ENCODE assay signal across 8 cellular contexts in the genomic region with DNA sequence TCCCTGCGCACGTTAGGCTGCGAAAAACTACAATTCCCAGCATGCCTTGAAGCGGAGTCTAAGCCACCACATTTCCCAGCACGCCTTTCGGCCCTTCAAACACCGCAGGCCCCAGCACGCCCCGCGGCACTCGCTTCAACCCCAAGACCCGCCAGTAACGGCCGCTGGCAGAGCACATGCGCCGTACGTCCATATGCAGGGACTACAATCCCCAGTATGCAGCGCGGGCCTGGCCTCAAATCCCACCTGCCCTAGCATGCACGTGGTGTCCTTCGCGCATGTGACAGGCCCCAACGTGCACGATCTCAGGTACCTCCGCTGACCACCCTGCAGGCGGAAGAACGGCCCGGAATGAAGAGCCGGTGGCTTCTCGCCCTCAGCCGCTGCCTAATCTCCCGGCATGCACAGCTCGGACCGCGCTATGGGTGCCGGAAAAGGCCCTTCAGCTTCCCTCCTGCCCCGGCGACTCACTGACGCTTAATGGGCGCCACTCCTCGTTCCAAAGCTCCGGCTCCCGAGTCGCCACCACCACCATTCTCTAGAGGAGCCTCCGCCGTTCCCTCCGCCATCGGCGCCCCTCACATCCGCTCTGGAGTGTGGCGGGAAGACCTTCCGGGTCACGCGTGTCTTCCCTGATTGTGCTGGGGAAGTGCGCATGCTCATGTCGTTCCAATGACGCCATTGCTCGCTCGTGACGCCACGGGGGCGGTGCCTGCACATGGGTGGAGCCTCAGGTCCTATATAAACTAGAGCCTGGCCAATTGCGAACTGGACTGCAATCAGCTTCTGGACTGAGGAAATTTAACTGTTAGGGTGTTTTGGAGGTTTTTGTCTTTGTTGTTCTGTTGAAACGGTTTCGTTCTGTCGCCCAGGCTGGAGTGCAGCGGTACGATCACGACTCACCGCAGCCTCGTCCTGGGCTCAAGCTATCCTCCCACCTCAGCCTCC. TPM values are rescaled to one million over a fixed set of nuclear protein-coding genes. Genes with fewer than 3 reads are reported as not detected.
DNase-seq lines count a peak whose midpoint lies in the region; ATAC-seq, FAIRE-seq and TF ChIP-seq lines count a peak whose summit lies in the region.

A gene with protein sequence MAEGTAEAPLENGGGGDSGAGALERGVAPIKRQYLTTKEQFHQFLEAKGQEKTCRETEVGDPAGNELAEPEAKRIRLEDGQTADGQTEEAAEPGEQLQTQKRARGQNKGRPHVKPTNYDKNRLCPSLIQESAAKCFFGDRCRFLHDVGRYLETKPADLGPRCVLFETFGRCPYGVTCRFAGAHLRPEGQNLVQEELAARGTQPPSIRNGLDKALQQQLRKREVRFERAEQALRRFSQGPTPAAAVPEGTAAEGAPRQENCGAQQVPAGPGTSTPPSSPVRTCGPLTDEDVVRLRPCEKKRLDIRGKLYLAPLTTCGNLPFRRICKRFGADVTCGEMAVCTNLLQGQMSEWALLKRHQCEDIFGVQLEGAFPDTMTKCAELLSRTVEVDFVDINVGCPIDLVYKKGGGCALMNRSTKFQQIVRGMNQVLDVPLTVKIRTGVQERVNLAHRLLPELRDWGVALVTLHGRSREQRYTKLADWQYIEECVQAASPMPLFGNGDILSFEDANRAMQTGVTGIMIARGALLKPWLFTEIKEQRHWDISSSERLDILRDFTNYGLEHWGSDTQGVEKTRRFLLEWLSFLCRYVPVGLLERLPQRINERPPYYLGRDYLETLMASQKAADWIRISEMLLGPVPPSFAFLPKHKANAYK (minus strand): TSS at position 591 of the 948 bp plus-strand sequence. CDS start 22 bp downstream, at position 569.

- peaks cover 1 to 3% (median 3%) of the 10 kb centered on the region in 3 donors for H3K27me3 Mint-ChIP-seq in CD14-positive monocyte (ENCODE audit: low read depth in 3 of 3)

- TSS peak; percentile 95 for BruUV-seq in HepG2 (replicated peaks; lab: Mats Ljungman, UMichigan)

- WGBS in HepG2 (ENCODE audit: low lambda C conversion rate) = 47% methylated on average over 20 of the region's 71 CpGs

- DNase-seq in CD14-positive monocyte (ENCODE audit: low spot score) (peak; percentile 98), NCI-H82 (lab: John Stamatoyannopoulos, UW) (peak; percentile 93), dermis microvascular lymphatic vessel endothelial cell (ENCODE audit: low read depth in 2 of 2) (peak; percentile 98 to 99), HepG2 (ENCODE audit: low spot score) (peak; percentile 97)
- peak; percentile 96 to 97 for DNase-seq in activated CD4-positive, alpha-beta T cell treated with anti-CD3 and anti-CD28 coated beads, Interleukin-2, amount 50 U/mL, for 48 hours
- DNase-seq in stimulated activated CD4-positive, alpha-beta T cell treated with anti-CD3 and anti-CD28 coated beads, Interleukin-4, amount 100 ng/mL, for 1 hour = peak; percentile 93

- no peaks in the 10 kb centered on the region for H3K27me3 ChIP-seq in HepG2 (ENCODE audit: control insufficient read depth in 1 of 2, insufficient read depth in 2 of 2, low read length in 2 of 2)

- peak within 1 kb of the TSS; percentile 86 for H3K9ac ChIP-seq in HepG2 (ENCODE audit: insufficient read depth, low read depth, low read length)

- peaks cover 17 to 40% of the 10 kb centered on the region in 2 experiments; a peak in 4 of 5 replicates for H3K36me3 ChIP-seq in HepG2 (replicated peaks in 1 of 2; ENCODE audit: control insufficient read depth in 1 of 2, insufficient read depth in 2 of 2, low read length in 2 of 2)

- CTCF ChIA-PET in HepG2 (lab: Yijun Ruan, JAX; ENCODE audit: low intra/inter-chr PET ratio, low total read pairs) = no interaction called here

- TF ChIP-seq RAD21 in HepG2 (CRISPR knock-in tag; IDR thresholded peaks at IDR 0.05) = no peak; the same call in 1 of the 2 replicates

- peak; percentile 60 to 86 for TF ChIP-seq POLR2A in HepG2 (IDR thresholded peaks at IDR 0.05; ENCODE audit: insufficient read depth in 1 of 2, low read depth in 2 of 2, low read length in 2 of 2)

- peaks cover 33 to 43% of the 10 kb centered on the region in 2 donors for H3K36me3 Mint-ChIP-seq in CD14-positive monocyte

- POLR2A ChIA-PET in HepG2 (lab: Yijun Ruan, JAX) = interaction anchor here (0.6 to 2.0 kb wide), 13 partner anchors 9 to 189 kb away, joined by 3 to 7 read pairs (median 4); a partner anchor contains a TSS

- ATAC-seq in GM19397 (IDR thresholded peaks at IDR 0.05; ENCODE audit: unreplicated experiment) (peak; percentile 90), HG03571 (IDR thresholded peaks at IDR 0.05; ENCODE audit: unreplicated experiment) (peak; percentile 79), HepG2 (peak; percentile 97)

- peaks cover 10% of the 10 kb centered on the region for H3K4me1 Mint-ChIP-seq in CD14-positive monocyte

- no peaks in the 10 kb centered on the region for H4K20me1 ChIP-seq in HepG2 (ENCODE audit: insufficient read depth, low read length)

- intact Hi-C loops in CD14-positive monocyte (cut with micrococcal nuclease) = loop anchor here (2.0 to 10.0 kb wide), 7 partner anchors 69 to 168 kb away; a partner anchor contains a TSS
- intact Hi-C loops in HepG2 (cut with micrococcal nuclease; ENCODE audit: unreplicated experiment) = loop anchor here (2.0 kb wide), 1 partner anchor 72 kb away; no protein-coding TSS in a partner anchor

- FAIRE-seq in HepG2 (lab: Jason Lieb, UNC) = peak; percentile 99

- no peak for TF ChIP-seq CTCF in CD14-positive monocyte (IDR thresholded peaks at IDR 0.05)
- TF ChIP-seq CTCF in HepG2 (CRISPR knock-in tag; IDR thresholded peaks at IDR 0.05) = no peak; the same call in 1 of the 2 replicates

- peak within 1 kb of the TSS; percentile 100 for H3K27ac Mint-ChIP-seq in CD14-positive monocyte

- in situ Hi-C loops in HepG2 (cut with HindIII; ENCODE audit: extremely low pct_ligation_motif_present, low pct_unique_long_range_greater_than_20kb) = no loop called here

- H2AFZ ChIP-seq in HepG2 (ENCODE audit: low read length) = no peak within 1 kb of the TSS

- TF ChIP-seq EP300 in HepG2 (IDR thresholded peaks at IDR 0.05; ENCODE audit: low read depth in 2 of 2, low read length in 2 of 2) = no peak
- peak; percentile 58 for TF ChIP-seq EP300 in HepG2 (CRISPR knock-in tag; IDR thresholded peaks at IDR 0.05; ENCODE audit: borderline replicate concordance)

- peak within 1 kb of the TSS; percentile 57 to 79 (median 63) for H3K4me3 ChIP-seq in HepG2 (replicated peaks in 1 of 3; ENCODE audit: insufficient read depth in 1 of 3, low read depth in 2 of 3, low read length in 3 of 3)

- peak within 1 kb of the TSS; percentile 100 for H3K4me3 Mint-ChIP-seq in CD14-positive monocyte

- peak within 1 kb of the TSS; percentile 92 for H3K4me2 ChIP-seq in HepG2 (ENCODE audit: low read depth, low read length)

- peaks cover 29% of the 10 kb centered on the region for H3K4me1 ChIP-seq in HepG2 (ENCODE audit: insufficient read depth, low read length)

- H3K27ac ChIP-seq in HepG2 (ENCODE audit: extremely low read length, insufficient read depth, low read length) = peak within 1 kb of the TSS; percentile 93

- no peaks in the 10 kb centered on the region for H3K9me3 ChIP-seq in HepG2 (ENCODE audit: low read length)

- H3K9me3 Mint-ChIP-seq in CD14-positive monocyte = peaks cover 0 to 7% (median 0%) of the 10 kb centered on the region in 7 donors

- H3K79me2 ChIP-seq in HepG2 (ENCODE audit: insufficient read depth, low read length) = no peaks in the 10 kb centered on the region

TF ChIP-seq in HepG2, 621 proteins besides CTCF, POLR2A, EP300 and RAD21 (continues in another document):
- TF ChIP-seq SNAPC2 (CRISPR knock-in tag; IDR thresholded peaks at IDR 0.05) (peak; percentile 88; the same call in 1 of the 2 replicates), ATF7-NPFF (CRISPR knock-in tag; IDR thresholded peaks at IDR 0.05; ENCODE audit: low read depth) (peak; percentile 97; the same call in 1 of the 2 replicates), KDM3A (CRISPR knock-in tag; IDR thresholded peaks at IDR 0.05; ENCODE audit: low read depth) (0 out of 2 replicates have a peak, but pooled peaks have one; percentile 41), RNF2 (conservative IDR thresholded peaks at IDR 0.05; ENCODE audit: low read depth) (peak; percentile 97), RXRA (CRISPR knock-in tag; IDR thresholded peaks at IDR 0.05) (peak; percentile 79; the same call in 1 of the 2 replicates)
- TF ChIP-seq, protein P1, sequence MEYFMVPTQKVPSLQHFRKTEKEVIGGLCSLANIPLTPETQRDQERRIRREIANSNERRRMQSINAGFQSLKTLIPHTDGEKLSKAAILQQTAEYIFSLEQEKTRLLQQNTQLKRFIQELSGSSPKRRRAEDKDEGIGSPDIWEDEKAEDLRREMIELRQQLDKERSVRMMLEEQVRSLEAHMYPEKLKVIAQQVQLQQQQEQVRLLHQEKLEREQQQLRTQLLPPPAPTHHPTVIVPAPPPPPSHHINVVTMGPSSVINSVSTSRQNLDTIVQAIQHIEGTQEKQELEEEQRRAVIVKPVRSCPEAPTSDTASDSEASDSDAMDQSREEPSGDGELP (IDR thresholded peaks at IDR 0.05; ENCODE audit: borderline replicate concordance, low read depth) = peak; percentile 41; the same call in 1 of the 2 replicates

RNA-seq across cellular contexts. Expression of the gene that starts here (rescaled TPM):
- 10 to 100 TPM; 17.4 to 23.4 TPM for polyA plus RNA-seq in CD14-positive monocyte
- total RNA-seq in dermis microvascular lymphatic vessel endothelial cell = 22.9 and 29.2 TPM in 2 replicates
- 20.6 and 25.1 TPM in 2 replicates for total RNA-seq in HepG2 (2016; rRNA removed; fragmentation: Illumina TruSeq; extraction: Trizol)
- 7.1 and 7.6 TPM in 2 replicates for total RNA-seq in HepG2 (2016; cell fraction: cytosol; rRNA removed; fragmentation: Illumina TruSeq; extraction: Trizol; ENCODE audit: low read depth)
- total RNA-seq in HepG2 (2016; cell fraction: insoluble cytoplasmic fraction; rRNA removed; fragmentation: Illumina TruSeq; extraction: Trizol) = 19.2 and 25.0 TPM in 2 replicates
- total RNA-seq in HepG2 (2016; cell fraction: membrane; rRNA removed; fragmentation: Illumina TruSeq; extraction: Trizol) = 8.0 and 8.5 TPM in 2 replicates
- 16.2 and 25.2 TPM in 2 replicates for total RNA-seq in HepG2 (2016; cell fraction: nucleus; rRNA removed; fragmentation: Illumina TruSeq; extraction: Trizol)
- 13.3 and 15.6 TPM in 2 replicates for polyA plus RNA-seq in HepG2 (2011; rRNA removed)
- 10.8 and 19.0 TPM in 2 replicates for polyA plus RNA-seq in HepG2 (2011; cell fraction: cytosol; rRNA removed)
- 82.5 and 110 TPM in 2 replicates for polyA plus RNA-seq in HepG2 (2011; cell fraction: nucleus; rRNA removed)
- polyA plus RNA-seq in HepG2 (2012) = 8.5 and 16.9 TPM in 2 replicates
- polyA plus RNA-seq in HepG2 (2016; cell fraction: cytosol; fragmentation: Illumina TruSeq; extraction: Trizol; ENCODE audit: low read depth) = 2.4 and 3.1 TPM in 2 replicates
- polyA plus RNA-seq in HepG2 (2016; cell fraction: insoluble cytoplasmic fraction; fragmentation: Illumina TruSeq; extraction: Trizol; ENCODE audit: low read depth) = 18.3 and 18.8 TPM in 2 replicates
- polyA plus RNA-seq in HepG2 (2016; cell fraction: membrane; fragmentation: Illumina TruSeq; extraction: Trizol; ENCODE audit: low read depth) = 6.3 TPM in 2 replicates
- 41.4 and 60.6 TPM in 2 replicates for polyA plus RNA-seq in HepG2 (2016; cell fraction: nucleus; fragmentation: Illumina TruSeq; extraction: Trizol; ENCODE audit: insufficient read depth, low read depth)
- polyA minus RNA-seq in HepG2 (2011; rRNA and poly(A)+ RNA removed; ENCODE audit: low replicate concordance) = 25.0 and 31.3 TPM in 2 replicates
- polyA minus RNA-seq in HepG2 (2011; cell fraction: cytosol; rRNA and poly(A)+ RNA removed) = 13.3 and 13.6 TPM in 2 replicates
- polyA minus RNA-seq in HepG2 (2011; cell fraction: nucleus; rRNA and poly(A)+ RNA removed) = 16.8 and 28.8 TPM in 2 replicates

Comparison
In these comparisons a context has a peak if more than half of its experiments do, and no peak if none do; other contexts are left out.
1. Peak in every context shown above with its lines: DNase-seq, ATAC-seq, H3K4me3 ChIP-seq and H3K27ac ChIP-seq.